Comparison of ENCODE assay signal across 17 cellular contexts in the genomic region with DNA sequence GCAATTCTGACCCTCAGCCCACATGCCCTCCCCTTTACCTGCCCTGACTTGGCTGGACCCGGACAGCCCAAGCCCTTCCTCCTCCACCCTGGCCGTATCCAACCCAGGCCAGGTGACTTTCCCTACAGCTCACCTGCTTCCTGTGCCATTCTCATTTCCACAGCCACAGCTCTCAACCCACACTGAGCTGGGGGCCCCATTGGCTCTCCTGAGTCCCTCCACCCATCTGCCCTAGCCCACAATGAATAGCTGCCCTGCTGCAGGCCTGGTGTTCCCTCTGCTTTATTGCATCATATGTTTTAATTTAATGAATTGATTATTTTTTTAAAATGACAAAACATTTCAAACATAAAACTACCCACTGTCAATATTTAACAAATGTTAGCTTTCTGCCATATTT.
DNase-seq lines count a peak whose midpoint lies in the region; ATAC-seq lines count a peak whose summit lies in the region.
"Had no signal": no experiment of that assay in that cellular context is flagged by ENCODE, and none has a peak within 500 bp of the region (broad histone marks: within the 10 kb centered on the region; RNA-seq: fewer than 3 reads in every experiment).

No MANE protein-coding gene starts in this region.

- H3K4me1 Mint-ChIP-seq in activated naive CD8-positive, alpha-beta T cell (ENCODE audit: low read depth) = peaks cover 45% of the 10 kb centered on the region
- peaks cover 58% of the 10 kb centered on the region for H3K4me1 Mint-ChIP-seq in activated naive CD8-positive, alpha-beta T cell treated with anti-CD3 and anti-CD28 coated beads, Interleukin-2, amount 50 U/mL, for 24 hours
- H3K4me1 Mint-ChIP-seq in activated T-helper 17 cell treated with anti-CD3 and anti-CD28 coated beads, Interleukin-2, amount 50 U/mL, for 72 hours = peaks cover 47% of the 10 kb centered on the region
- peaks cover 52% of the 10 kb centered on the region for H3K4me1 Mint-ChIP-seq in stimulated activated effector memory CD8-positive, alpha-beta T cell treated with anti-CD3 and anti-CD28 coated beads, Interleukin-12 subunit alpha, Interleukin-12 subunit beta, amount 100 ng/mL, for 72 hours

- H3K36me3 Mint-ChIP-seq in activated naive CD8-positive, alpha-beta T cell = peaks cover 3% of the 10 kb centered on the region
- H3K36me3 Mint-ChIP-seq in activated naive CD8-positive, alpha-beta T cell treated with anti-CD3 and anti-CD28 coated beads, Interleukin-2, amount 50 U/mL, for 24 hours (ENCODE audit: low read depth) = no peaks in the 10 kb centered on the region
- no peaks in the 10 kb centered on the region for H3K36me3 Mint-ChIP-seq in activated T-helper 17 cell treated with anti-CD3 and anti-CD28 coated beads, Interleukin-2, amount 50 U/mL, for 72 hours (ENCODE audit: low read depth)
- peaks cover 20% of the 10 kb centered on the region for H3K36me3 Mint-ChIP-seq in stimulated activated effector memory CD8-positive, alpha-beta T cell treated with anti-CD3 and anti-CD28 coated beads, Interleukin-12 subunit alpha, Interleukin-12 subunit beta, amount 100 ng/mL, for 72 hours
- H3K36me3 Mint-ChIP-seq: brain had no signal

- H3K27ac Mint-ChIP-seq in activated naive CD8-positive, alpha-beta T cell = peak overlapping the region; percentile 72
- no peak overlapping the region for H3K27ac Mint-ChIP-seq in activated naive CD8-positive, alpha-beta T cell treated with anti-CD3 and anti-CD28 coated beads, Interleukin-2, amount 50 U/mL, for 24 hours
- peak overlapping the region; percentile 86 for H3K27ac Mint-ChIP-seq in activated T-helper 17 cell treated with anti-CD3 and anti-CD28 coated beads, Interleukin-2, amount 50 U/mL, for 72 hours
- peak overlapping the region; percentile 91 for H3K27ac Mint-ChIP-seq in stimulated activated effector memory CD8-positive, alpha-beta T cell treated with anti-CD3 and anti-CD28 coated beads, Interleukin-12 subunit alpha, Interleukin-12 subunit beta, amount 100 ng/mL, for 72 hours
- H3K27ac Mint-ChIP-seq: GM23338 had no signal

- DNase-seq in DMS53 (lab: John Stamatoyannopoulos, UW) (peak; percentile 21), DMS53 treated with DMSO at 0.1 percent for 48 hours (lab: John Stamatoyannopoulos, UW; ENCODE audit: unreplicated experiment) (no peak), NCI-H2107 (lab: John Stamatoyannopoulos, UW) (no peak), NCI-H2171 (lab: John Stamatoyannopoulos, UW) (no peak)
- no peak for DNase-seq in activated naive CD8-positive, alpha-beta T cell treated with anti-CD3 and anti-CD28 coated beads, Interleukin-2, amount 50 U/mL, for 24 hours
- DNase-seq in stimulated activated effector memory CD8-positive, alpha-beta T cell treated with anti-CD3 and anti-CD28 coated beads, Interleukin-12 subunit alpha, Interleukin-12 subunit beta, amount 100 ng/mL, for 72 hours (ENCODE audit: low spot score in 2 of 2) = no peak
- DNase-seq: DMS79, MG63, NCI-H2081 treated with DMSO at 0.1 percent for 48 hours, NCI-H510A, nucleus accumbens, substantia nigra had no signal

- H3K4me3 Mint-ChIP-seq in activated naive CD8-positive, alpha-beta T cell = peak overlapping the region; percentile 6
- H3K4me3 Mint-ChIP-seq in activated naive CD8-positive, alpha-beta T cell treated with anti-CD3 and anti-CD28 coated beads, Interleukin-2, amount 50 U/mL, for 24 hours = no peak overlapping the region
- H3K4me3 Mint-ChIP-seq in activated T-helper 17 cell treated with anti-CD3 and anti-CD28 coated beads, Interleukin-2, amount 50 U/mL, for 72 hours = peak overlapping the region; percentile 78
- H3K4me3 Mint-ChIP-seq in stimulated activated effector memory CD8-positive, alpha-beta T cell treated with anti-CD3 and anti-CD28 coated beads, Interleukin-12 subunit alpha, Interleukin-12 subunit beta, amount 100 ng/mL, for 72 hours = peak overlapping the region; percentile 33
- H3K4me3 Mint-ChIP-seq: brain, GM23338 had no signal

- ATAC-seq in activated naive CD8-positive, alpha-beta T cell treated with anti-CD3 and anti-CD28 coated beads, Interleukin-2, amount 50 U/mL, for 24 hours = no peak
- no peak for ATAC-seq in activated T-helper 17 cell treated with anti-CD3 and anti-CD28 coated beads, Interleukin-2, amount 50 U/mL, for 72 hours (replicated peaks)
- ATAC-seq in stimulated activated effector memory CD8-positive, alpha-beta T cell treated with anti-CD3 and anti-CD28 coated beads, Interleukin-12 subunit alpha, Interleukin-12 subunit beta, amount 100 ng/mL, for 72 hours = no peak
- ATAC-seq: GM23338, left lobe of liver had no signal

- no peaks in the 10 kb centered on the region for H3K27me3 Mint-ChIP-seq in activated naive CD8-positive, alpha-beta T cell
- no peaks in the 10 kb centered on the region for H3K27me3 Mint-ChIP-seq in activated naive CD8-positive, alpha-beta T cell treated with anti-CD3 and anti-CD28 coated beads, Interleukin-2, amount 50 U/mL, for 24 hours
- no peaks in the 10 kb centered on the region for H3K27me3 Mint-ChIP-seq in activated T-helper 17 cell treated with anti-CD3 and anti-CD28 coated beads, Interleukin-2, amount 50 U/mL, for 72 hours

- no peaks in the 10 kb centered on the region for H3K9me3 Mint-ChIP-seq in activated naive CD8-positive, alpha-beta T cell (ENCODE audit: low read depth)
- H3K9me3 Mint-ChIP-seq in activated naive CD8-positive, alpha-beta T cell treated with anti-CD3 and anti-CD28 coated beads, Interleukin-2, amount 50 U/mL, for 24 hours = peaks cover 6% of the 10 kb centered on the region
- no peaks in the 10 kb centered on the region for H3K9me3 Mint-ChIP-seq in activated T-helper 17 cell treated with anti-CD3 and anti-CD28 coated beads, Interleukin-2, amount 50 U/mL, for 72 hours
- no peaks in the 10 kb centered on the region for H3K9me3 Mint-ChIP-seq in stimulated activated effector memory CD8-positive, alpha-beta T cell treated with anti-CD3 and anti-CD28 coated beads, Interleukin-12 subunit alpha, Interleukin-12 subunit beta, amount 100 ng/mL, for 72 hours
- H3K9me3 Mint-ChIP-seq: GM23338 had no signal
